Comparison of ENCODE assay signal across 1 cellular context in the genomic region with DNA sequence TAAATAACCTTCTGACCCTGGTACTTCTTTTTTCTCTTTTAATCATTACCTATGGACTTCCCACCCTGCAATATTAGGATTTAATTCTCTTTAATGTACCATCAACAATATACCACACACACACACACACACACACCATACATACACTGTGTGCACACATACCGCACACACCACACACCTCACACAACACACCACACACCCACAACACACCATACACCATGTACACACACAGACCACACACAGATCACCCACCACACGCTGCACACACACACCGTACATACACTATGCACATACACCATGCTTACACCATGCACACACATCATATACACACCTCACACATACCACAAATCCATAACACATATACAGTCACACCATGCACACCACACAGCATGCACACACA.
TF ChIP-seq lines count a peak whose summit lies in the region.

No MANE protein-coding gene starts in this region.

TF ChIP-seq in H1, 55 proteins besides CTCF, POLR2A, EP300 and RAD21:
- TF ChIP-seq SP4 (IDR thresholded peaks at IDR 0.05; ENCODE audit: low read length) (no peak), CHD1 (IDR thresholded peaks at IDR 0.05; ENCODE audit: low read depth, low read length) (no peak), CREB1 (IDR thresholded peaks at IDR 0.05) (no peak), ZNF274 (IDR thresholded peaks at IDR 0.05; ENCODE audit: borderline replicate concordance, extremely low read depth, low read length) (no peak), HDAC2 (IDR thresholded peaks at IDR 0.05; ENCODE audit: borderline replicate concordance in 1 of 2, low read depth in 2 of 2, low read length in 2 of 2) (no peak), EZH2 (IDR thresholded peaks at IDR 0.05; ENCODE audit: low read depth, low read length, severe bottlenecking) (no peak), KDM5A (IDR thresholded peaks at IDR 0.05; ENCODE audit: low read length) (no peak), POU5F1 (IDR thresholded peaks at IDR 0.05; ENCODE audit: low read depth, low read length) (no peak), GTF2F1 (IDR thresholded peaks at IDR 0.05; ENCODE audit: borderline replicate concordance, low read depth, low read length) (no peak)
- TF ChIP-seq, protein P1, sequence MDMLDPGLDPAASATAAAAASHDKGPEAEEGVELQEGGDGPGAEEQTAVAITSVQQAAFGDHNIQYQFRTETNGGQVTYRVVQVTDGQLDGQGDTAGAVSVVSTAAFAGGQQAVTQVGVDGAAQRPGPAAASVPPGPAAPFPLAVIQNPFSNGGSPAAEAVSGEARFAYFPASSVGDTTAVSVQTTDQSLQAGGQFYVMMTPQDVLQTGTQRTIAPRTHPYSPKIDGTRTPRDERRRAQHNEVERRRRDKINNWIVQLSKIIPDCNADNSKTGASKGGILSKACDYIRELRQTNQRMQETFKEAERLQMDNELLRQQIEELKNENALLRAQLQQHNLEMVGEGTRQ (IDR thresholded peaks at IDR 0.05; ENCODE audit: low read length): no peak
TF ChIP-seq in H1: peak in this region for 0.
